ENCODE assay signal across 25 cellular contexts in the genomic region with DNA sequence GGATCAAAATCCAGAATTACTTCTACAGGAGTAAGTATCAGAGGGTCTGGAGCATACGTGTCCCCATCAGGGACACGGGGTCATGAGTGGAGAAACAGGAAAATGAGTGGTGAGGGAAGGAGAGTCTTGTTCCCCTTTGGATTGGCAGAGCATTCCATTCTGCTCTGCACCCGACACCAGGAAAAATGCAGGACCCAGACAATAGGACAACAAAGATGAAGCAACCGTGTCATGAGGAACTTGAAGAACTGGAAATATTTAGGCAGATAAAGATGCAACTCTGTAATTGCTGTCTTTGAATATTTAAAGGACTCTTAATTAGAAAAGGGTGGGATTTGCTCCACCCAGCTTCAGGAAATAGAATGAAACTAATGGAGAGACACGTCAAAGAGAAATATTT.
DNase-seq lines count a peak whose midpoint lies in the region; ATAC-seq and TF ChIP-seq lines count a peak whose summit lies in the region.
"Had no signal": no experiment of that assay in that cellular context is flagged by ENCODE, and none has a peak within 500 bp of the region (broad histone marks: within the 10 kb centered on the region; RNA-seq: fewer than 3 reads in every experiment).

No MANE protein-coding gene starts in this region.

- H3K4me1 ChIP-seq in ascending aorta (peaks cover 5 to 57% of the 10 kb centered on the region in 2 donors), fibroblast of lung (ENCODE audit: control insufficient read depth, extremely low read depth, insufficient read depth, low read length) (peaks cover 49% of the 10 kb centered on the region)

- H3K4me3 Mint-ChIP-seq in glutamatergic neuron (ENCODE audit: unreplicated experiment), result no peak overlapping the region
- H3K4me3 Mint-ChIP-seq: activated CD4-positive, alpha-beta T cell treated with anti-CD3 and anti-CD28 coated beads, Interleukin-2, amount 10 ng/mL, durations not matched to agents 24 days and 14 days; activated CD8-positive, alpha-beta memory T cell treated with anti-CD3 and anti-CD28 coated beads, Interleukin-2, amount 10 ng/mL, durations not matched to agents 7 days and 5 days; CD14-positive monocyte; natural killer cell; T-helper 2 cell treated with Interferon-gamma antibody and Interleukin-4, amounts not matched to agents 5 μg/mL and 100 μg/mL, for 36 hours had no signal

- DNase-seq in AG20443 (ENCODE audit: low spot score), result peak; percentile 51
- DNase-seq in ascending aorta (ENCODE audit: low spot score in 2 of 2), result no peak
- DNase-seq in fibroblast of lung (ENCODE audit: low read depth in 2 of 2), result peak in 1 of 2 donors; percentile 51
- no peak for DNase-seq in substantia nigra (lab: John Stamatoyannopoulos, UW)
- no peak for DNase-seq in glutamatergic neuron
- DNase-seq in NCI-H1417 treated with DMSO at 0.1 percent for 48 hours (lab: John Stamatoyannopoulos, UW), result no peak
- DNase-seq in ACHN, result no peak
- DNase-seq: activated CD4-positive, alpha-beta T cell treated with anti-CD3 and anti-CD28 coated beads, Interleukin-2, amount 10 ng/mL, durations not matched to agents 24 days and 14 days; activated CD8-positive, alpha-beta memory T cell treated with anti-CD3 and anti-CD28 coated beads, Interleukin-2, amount 10 ng/mL, durations not matched to agents 7 days and 5 days; activated naive CD4-positive, alpha-beta T cell treated with anti-CD3 and anti-CD28 coated beads, Interleukin-2, amount 50 U/mL, for 16 hours; Calu3; effector CD4-positive, alpha-beta T cell; erythroblast; gastrocnemius medialis; natural killer cell; NCI-H1417; NCI-H446; NCI-H82; pancreas; RPMI8226; sigmoid colon had no signal

- no peak for ATAC-seq in GM18498 (IDR thresholded peaks at IDR 0.05; ENCODE audit: unreplicated experiment)
- ATAC-seq: activated CD8-positive, alpha-beta memory T cell treated with anti-CD3 and anti-CD28 coated beads, Interleukin-2, amount 10 ng/mL, durations not matched to agents 7 days and 5 days; gastrocnemius medialis; natural killer cell; pancreas had no signal

- in situ Hi-C loops in ACHN (cut with HindIII; ENCODE audit: low pct_ligation_motif_present, low pct_unique_long_range_greater_than_20kb, low sequenced_read_pairs), result no loop called here

- no peaks in the 10 kb centered on the region for H3K9me3 ChIP-seq in ascending aorta
- H3K9me3 ChIP-seq in fibroblast of lung (ENCODE audit: control insufficient read depth, insufficient read depth, low read depth, low read length), result no peaks in the 10 kb centered on the region
- H3K9me3 ChIP-seq: gastrocnemius medialis, pancreas, sigmoid colon had no signal

- peaks cover 7% of the 10 kb centered on the region for H3K4me1 Mint-ChIP-seq in glutamatergic neuron (ENCODE audit: low read depth, unreplicated experiment)
- H3K4me1 Mint-ChIP-seq: activated CD8-positive, alpha-beta memory T cell treated with anti-CD3 and anti-CD28 coated beads, Interleukin-2, amount 10 ng/mL, durations not matched to agents 7 days and 5 days had no signal

- no peak overlapping the region for H2AFZ ChIP-seq in fibroblast of lung (ENCODE audit: low read length)

- H3K9me3 Mint-ChIP-seq in glutamatergic neuron (ENCODE audit: unreplicated experiment), result no peaks in the 10 kb centered on the region
- H3K9me3 Mint-ChIP-seq: activated CD4-positive, alpha-beta T cell treated with anti-CD3 and anti-CD28 coated beads, Interleukin-2, amount 10 ng/mL, durations not matched to agents 24 days and 14 days; natural killer cell; T-helper 2 cell treated with Interferon-gamma antibody and Interleukin-4, amounts not matched to agents 5 μg/mL and 100 μg/mL, for 36 hours had no signal

- no peak for TF ChIP-seq CTCF in ascending aorta (IDR thresholded peaks at IDR 0.05)
- no peak for TF ChIP-seq CTCF in fibroblast of lung (conservative IDR thresholded peaks at IDR 0.05 in 1 of 2, IDR thresholded peaks at IDR 0.05 in 1 of 2; ENCODE audit: low read depth in 1 of 2, low read length in 2 of 2)
- TF ChIP-seq CTCF in glutamatergic neuron (IDR thresholded peaks at IDR 0.05; ENCODE audit: partially characterized antibody, unreplicated experiment), result no peak

- H3K27ac Mint-ChIP-seq in glutamatergic neuron (ENCODE audit: unreplicated experiment), result no peak overlapping the region
- H3K27ac Mint-ChIP-seq: activated CD4-positive, alpha-beta T cell treated with anti-CD3 and anti-CD28 coated beads, Interleukin-2, amount 10 ng/mL, durations not matched to agents 24 days and 14 days; activated CD8-positive, alpha-beta memory T cell treated with anti-CD3 and anti-CD28 coated beads, Interleukin-2, amount 10 ng/mL, durations not matched to agents 7 days and 5 days; natural killer cell; T-helper 2 cell treated with Interferon-gamma antibody and Interleukin-4, amounts not matched to agents 5 μg/mL and 100 μg/mL, for 36 hours had no signal

- H3K4me3 ChIP-seq in ascending aorta (no peak overlapping the region), fibroblast of lung (replicated peaks in 1 of 4; ENCODE audit: control extremely low read depth in 1 of 4, insufficient read depth in 1 of 4, low read depth in 3 of 4, low read length in 4 of 4) (peak overlapping the region in 2 of 4 experiments; percentile 53 to 56)
- H3K4me3 ChIP-seq: gastrocnemius medialis, pancreas, sigmoid colon had no signal

- peaks cover 67% of the 10 kb centered on the region for H3K79me2 ChIP-seq in fibroblast of lung (ENCODE audit: control insufficient read depth, insufficient read depth, low read length)

- no peak overlapping the region for H3K9ac ChIP-seq in fibroblast of lung (ENCODE audit: insufficient read depth, low read length)

- H3K4me2 ChIP-seq in fibroblast of lung (ENCODE audit: extremely low read depth, insufficient read depth, low read length), result peak overlapping the region; percentile 27

- H3K36me3 Mint-ChIP-seq in glutamatergic neuron (ENCODE audit: unreplicated experiment), result no peaks in the 10 kb centered on the region
- H3K36me3 Mint-ChIP-seq: activated CD8-positive, alpha-beta memory T cell treated with anti-CD3 and anti-CD28 coated beads, Interleukin-2, amount 10 ng/mL, durations not matched to agents 7 days and 5 days; CD14-positive monocyte; natural killer cell had no signal

- H3K27ac ChIP-seq in ascending aorta (peak overlapping the region; percentile 86 to 90), fibroblast of lung (ENCODE audit: insufficient read depth, low read length) (peak overlapping the region; percentile 16), substantia nigra (ENCODE audit: low read depth, low read length, poor library complexity, severe bottlenecking) (peak overlapping the region; percentile 53)
- H3K27ac ChIP-seq: gastrocnemius medialis, pancreas, sigmoid colon, VCaP had no signal

- no peaks in the 10 kb centered on the region for H3K36me3 ChIP-seq in ascending aorta
- H3K36me3 ChIP-seq in fibroblast of lung (ENCODE audit: control insufficient read depth, insufficient read depth, low read length), result peaks cover 2% of the 10 kb centered on the region
- H3K36me3 ChIP-seq: gastrocnemius medialis, pancreas, sigmoid colon had no signal

- no peaks in the 10 kb centered on the region for H3K27me3 Mint-ChIP-seq in glutamatergic neuron (ENCODE audit: unreplicated experiment)

- no peaks in the 10 kb centered on the region for H3K27me3 ChIP-seq in ascending aorta
- H3K27me3 ChIP-seq in fibroblast of lung (ENCODE audit: control insufficient read depth, insufficient read depth, low read length), result no peaks in the 10 kb centered on the region
- H3K27me3 ChIP-seq: gastrocnemius medialis, pancreas, sigmoid colon had no signal

- intact Hi-C loops in ascending aorta (cut with DNase I), result loop anchor here (5.0 to 10.0 kb wide), 3 partner anchors 183 to 608 kb away; no protein-coding TSS in a partner anchor

- H4K20me1 ChIP-seq in fibroblast of lung (ENCODE audit: control insufficient read depth, extremely low read depth, insufficient read depth, low read length), result no peaks in the 10 kb centered on the region

Comparison
In these comparisons a context has a peak if more than half of its experiments do, and no peak if none do; other contexts are left out.
1. H3K27ac ChIP-seq: peak in every context shown above with its lines; median percentile 88 in ascending aorta; 53 in substantia nigra; 16 in fibroblast of lung.